ENCODE assay signal across 25 cellular contexts in the genomic region with DNA sequence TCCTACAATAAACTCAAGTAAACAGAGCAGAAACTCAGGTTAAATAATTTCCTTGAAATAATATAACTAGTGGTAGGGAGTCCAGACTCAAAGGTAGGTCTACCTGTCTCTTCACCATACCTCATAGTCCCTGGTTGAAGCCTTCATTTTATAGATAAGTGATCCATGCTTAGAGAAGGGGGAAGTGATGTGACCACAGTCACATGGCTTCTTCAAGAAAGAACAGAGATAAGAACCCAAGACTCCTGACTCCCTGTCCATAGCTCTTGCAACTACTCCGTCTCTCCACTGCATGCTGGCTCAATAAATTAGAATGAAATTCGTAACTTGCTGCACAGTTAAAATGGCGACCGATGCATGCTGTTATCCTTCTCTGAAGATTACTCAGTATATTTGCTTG.
"Had no signal": no experiment of that assay in that cellular context is flagged by ENCODE, and none has a peak within 500 bp of the region (broad histone marks: within the 10 kb centered on the region; RNA-seq: fewer than 3 reads in every experiment).

No MANE protein-coding gene starts in this region.

- H2AFZ ChIP-seq: hepatocyte, neural progenitor cell had no signal

- H3K9me3 ChIP-seq: left lung, suprapubic skin, tibial nerve, uterus had no signal

- H3K4me2 ChIP-seq: hepatocyte, neural progenitor cell had no signal

- H3K36me3 ChIP-seq: neural progenitor cell, uterus had no signal

- ATAC-seq: activated CD8-positive, alpha-beta memory T cell treated with anti-CD3 and anti-CD28 coated beads, Interleukin-2, amount 10 ng/mL, durations not matched to agents 7 days and 5 days; activated CD8-positive, alpha-beta T cell treated with anti-CD3 and anti-CD28 coated beads for 36 hours; activated naive CD8-positive, alpha-beta T cell treated with anti-CD3 and anti-CD28 coated beads, Interleukin-2, amount 50 U/mL, for 24 hours; foreskin keratinocyte; left lung; naive thymus-derived CD4-positive, alpha-beta T cell; sciatic nerve; stimulated activated effector memory CD8-positive, alpha-beta T cell treated with anti-CD3 and anti-CD28 coated beads, Interleukin-12 subunit alpha, Interleukin-12 subunit beta, amount 100 ng/mL, for 72 hours; stimulated activated naive CD8-positive, alpha-beta T cell treated with anti-CD3 and anti-CD28 coated beads, Interleukin-15, amount 100 ng/mL, for 72 hours had no signal

- H3K9ac ChIP-seq: neural progenitor cell had no signal

- FAIRE-seq: endometrium, small intestine had no signal

- H3K4me1 ChIP-seq: neural progenitor cell, uterus had no signal

- H3K27me3 ChIP-seq: foreskin keratinocyte, hepatocyte, left lung, neural progenitor cell, suprapubic skin, tibial nerve, uterus had no signal

- DNase-seq: activated CD4-positive, alpha-beta T cell treated with anti-CD3 and anti-CD28 coated beads for 48 hours; activated CD8-positive, alpha-beta memory T cell treated with anti-CD3 and anti-CD28 coated beads, Interleukin-2, amount 10 ng/mL, durations not matched to agents 7 days and 5 days; activated CD8-positive, alpha-beta T cell treated with anti-CD3 and anti-CD28 coated beads for 36 hours; activated gamma-delta T cell; activated naive CD4-positive, alpha-beta T cell treated with anti-CD3 and anti-CD28 coated beads, Interleukin-2, amount 50 U/mL, for 16 hours; activated naive CD8-positive, alpha-beta T cell treated with anti-CD3 and anti-CD28 coated beads, Interleukin-2, amount 50 U/mL, for 24 hours; activated T-cell treated with anti-CD3 and anti-CD28 coated beads for 4 hours; aorta; effector CD4-positive, alpha-beta T cell; foreskin keratinocyte; kidney glomerular epithelial cell; left lung; naive thymus-derived CD4-positive, alpha-beta T cell; small intestine; stimulated activated CD4-positive, alpha-beta T cell treated with anti-CD3 and anti-CD28 coated beads, Interleukin-2, amount 100 ng/mL, for 24 hours; stimulated activated naive CD8-positive, alpha-beta T cell treated with anti-CD3 and anti-CD28 coated beads, Interleukin-15, amount 100 ng/mL, for 72 hours; uterus had no signal

- H3K27ac ChIP-seq: foreskin keratinocyte, hepatocyte, left lung, neural progenitor cell, suprapubic skin, tibial nerve, uterus had no signal

- H3K4me3 ChIP-seq: hepatocyte, left lung, lung, neural progenitor cell, suprapubic skin, tibial nerve, uterus had no signal

- H3K79me2 ChIP-seq: hepatocyte had no signal
